In genomic region chr9:4792054-4792571, GRCh38 we compare ENCODE assay signal across 8 cellular contexts. TPM values are rescaled to one million over a fixed set of nuclear protein-coding genes. Genes with fewer than 3 reads are reported as not detected.
DNase-seq lines count a peak whose midpoint lies in the region; ATAC-seq, FAIRE-seq and TF ChIP-seq lines count a peak whose summit lies in the region.

No MANE protein-coding gene starts in this region.

- peaks cover 0 to 7% (median 2%) of the 10 kb centered on the region in 3 donors for H3K36me3 Mint-ChIP-seq in CD8-positive, alpha-beta memory T cell
- H3K36me3 Mint-ChIP-seq in brain = no peaks in the 10 kb centered on the region

- no peaks in the 10 kb centered on the region for H3K27me3 ChIP-seq in CD8-positive, alpha-beta memory T cell (ENCODE audit: insufficient read depth, low read length, poor library complexity, severe bottlenecking)
- H3K27me3 ChIP-seq in lower lobe of right lung (ENCODE audit: low read depth) (no peaks in the 10 kb centered on the region), uterus (no peaks in the 10 kb centered on the region)

- no peaks in the 10 kb centered on the region for H3K9me3 Mint-ChIP-seq in CD8-positive, alpha-beta memory T cell
- peaks cover 0 to 3% (median 0%) of the 10 kb centered on the region in 5 experiments for H3K9me3 Mint-ChIP-seq in brain

- peak overlapping the region; percentile 92 to 96 (median 95) for H3K4me3 Mint-ChIP-seq in CD8-positive, alpha-beta memory T cell
- peak overlapping the region; percentile 85 to 99 (median 90) for H3K4me3 Mint-ChIP-seq in brain

- no peak for FAIRE-seq in RCC 7860 (lab: Jason Lieb, UNC)

- ATAC-seq in GM21528 (IDR thresholded peaks at IDR 0.05; ENCODE audit: low FRiP score, unreplicated experiment) (peak; percentile 36), lower lobe of right lung (peak; percentile 26 to 39)

- peak overlapping the region; percentile 57 for H3K27ac ChIP-seq in CD8-positive, alpha-beta memory T cell (ENCODE audit: low read depth, low read length)
- H3K27ac ChIP-seq in lower lobe of right lung (no peak overlapping the region), uterus (peak overlapping the region; percentile 42 to 70)

- CTCF ChIA-PET in CD8-positive, alpha-beta memory T cell (lab: Charles Lee) = interaction anchor here (1.1 to 2.8 kb wide), 5 partner anchors 30 to 808 kb away, joined by 3 to 18 read pairs (median 11); partner anchors contain the start of genes AK3 and JAK2

- H3K27me3 Mint-ChIP-seq in CD8-positive, alpha-beta memory T cell = peaks cover 1 to 4% of the 10 kb centered on the region in 2 donors
- peaks cover 11% of the 10 kb centered on the region for H3K27me3 Mint-ChIP-seq in brain

- peaks cover 20 to 46% (median 41%) of the 10 kb centered on the region in 3 donors for H3K4me1 Mint-ChIP-seq in CD8-positive, alpha-beta memory T cell
- H3K4me1 Mint-ChIP-seq in brain = peaks cover 31% of the 10 kb centered on the region

- no peaks in the 10 kb centered on the region for H3K9me3 ChIP-seq in CD8-positive, alpha-beta memory T cell (ENCODE audit: low read length)
- no peaks in the 10 kb centered on the region for H3K9me3 ChIP-seq in lower lobe of right lung
- H3K9me3 ChIP-seq in uterus = no peaks in the 10 kb centered on the region

- TF ChIP-seq CTCF in brain (conservative IDR thresholded peaks at IDR 0.05) = no peak
- no peak for TF ChIP-seq CTCF in lower lobe of right lung (IDR thresholded peaks at IDR 0.05)
- no peak for TF ChIP-seq CTCF in uterus (IDR thresholded peaks at IDR 0.05)

- TF ChIP-seq POLR2A in uterus (IDR thresholded peaks at IDR 0.05) = no peak

- DNase-seq in CD8-positive, alpha-beta memory T cell = no peak
- DNase-seq in Jurkat, Clone E6-1 (ENCODE audit: low read depth, low spot score) = no peak
- DNase-seq in lower lobe of right lung = no peak
- no peak for DNase-seq in uterus
- no peak for DNase-seq in NCI-H1930 (lab: John Stamatoyannopoulos, UW)
- DNase-seq in RCC 7860 (ENCODE audit: low spot score) = no peak

- peak overlapping the region; percentile 64 to 96 (median 94) for H3K27ac Mint-ChIP-seq in CD8-positive, alpha-beta memory T cell
- peak overlapping the region; percentile 2 to 76 (median 44) for H3K27ac Mint-ChIP-seq in brain

- intact Hi-C loops in lower lobe of right lung (cut with DNase I) (no loop called here), uterus (cut with DNase I; ENCODE audit: low total_unique reads) (no loop called here)

- POLR2A ChIA-PET in CD8-positive, alpha-beta memory T cell (lab: Charles Lee) = interaction anchor here (0.7 to 2.3 kb wide), 6 partner anchors 52 to 1266 kb away, joined by 3 to 14 read pairs (median 8); partner anchors contain the start of genes AK3, CDC37L1, JAK2 and RFX3

- no peaks in the 10 kb centered on the region for H3K36me3 ChIP-seq in CD8-positive, alpha-beta memory T cell (ENCODE audit: insufficient read depth, low read length)
- H3K36me3 ChIP-seq in lower lobe of right lung = no peaks in the 10 kb centered on the region
- H3K36me3 ChIP-seq in uterus = no peaks in the 10 kb centered on the region

- peak overlapping the region; percentile 82 for H3K4me3 ChIP-seq in CD8-positive, alpha-beta memory T cell (ENCODE audit: low read length)
- peak overlapping the region; percentile 71 for H3K4me3 ChIP-seq in Jurkat, Clone E6-1 (ENCODE audit: low read length)
- H3K4me3 ChIP-seq in lower lobe of right lung (peak overlapping the region; percentile 95), uterus (peak overlapping the region; percentile 66 to 84)

- peaks cover 16% of the 10 kb centered on the region for H3K4me1 ChIP-seq in CD8-positive, alpha-beta memory T cell (ENCODE audit: insufficient read depth, low read length)
- H3K4me1 ChIP-seq in lower lobe of right lung = peaks cover 27% of the 10 kb centered on the region
- peaks cover 0 to 5% of the 10 kb centered on the region in 2 donors for H3K4me1 ChIP-seq in uterus

RNA-seq across cellular contexts. Expression of gene RCL1, which starts 0.6 kb away (rescaled TPM):
- 10 to 100 TPM; 36.5 to 39.1 TPM for total RNA-seq in CD8-positive, alpha-beta memory T cell
- polyA plus RNA-seq in CD8-positive, alpha-beta memory T cell = 17.7 TPM
- polyA plus RNA-seq in Jurkat, Clone E6-1 (2012; ENCODE audit: insufficient read depth, insufficient read length) = 28.9 TPM
- 11.1 TPM for polyA plus RNA-seq in brain (ENCODE audit: insufficient read depth, low read depth, low replicate concordance)
- total RNA-seq in lower lobe of right lung (22.9 TPM), uterus (10 to 100 TPM; 21.3 to 49.7 (median 37.7) TPM)

RNA-seq across cellular contexts. Expression of gene AK3, which starts 51.1 kb away (rescaled TPM):
- total RNA-seq in CD8-positive, alpha-beta memory T cell = 10 to 100 TPM; 25.3 to 29.8 TPM
- polyA plus RNA-seq in CD8-positive, alpha-beta memory T cell = 42.0 TPM
- polyA plus RNA-seq in Jurkat, Clone E6-1 (2012; ENCODE audit: insufficient read depth, insufficient read length) = 41.0 TPM
- polyA plus RNA-seq in brain (ENCODE audit: insufficient read depth, low read depth, low replicate concordance) = 34.2 TPM
- total RNA-seq in lower lobe of right lung (40.4 TPM), uterus (100 to 1,000 TPM in 1 of 4 donors, 10 to 100 TPM in 3; 57.9 to 129 (median 78.4) TPM)
